Comparison of ENCODE assay signal across 1 cellular context in the genomic region with DNA sequence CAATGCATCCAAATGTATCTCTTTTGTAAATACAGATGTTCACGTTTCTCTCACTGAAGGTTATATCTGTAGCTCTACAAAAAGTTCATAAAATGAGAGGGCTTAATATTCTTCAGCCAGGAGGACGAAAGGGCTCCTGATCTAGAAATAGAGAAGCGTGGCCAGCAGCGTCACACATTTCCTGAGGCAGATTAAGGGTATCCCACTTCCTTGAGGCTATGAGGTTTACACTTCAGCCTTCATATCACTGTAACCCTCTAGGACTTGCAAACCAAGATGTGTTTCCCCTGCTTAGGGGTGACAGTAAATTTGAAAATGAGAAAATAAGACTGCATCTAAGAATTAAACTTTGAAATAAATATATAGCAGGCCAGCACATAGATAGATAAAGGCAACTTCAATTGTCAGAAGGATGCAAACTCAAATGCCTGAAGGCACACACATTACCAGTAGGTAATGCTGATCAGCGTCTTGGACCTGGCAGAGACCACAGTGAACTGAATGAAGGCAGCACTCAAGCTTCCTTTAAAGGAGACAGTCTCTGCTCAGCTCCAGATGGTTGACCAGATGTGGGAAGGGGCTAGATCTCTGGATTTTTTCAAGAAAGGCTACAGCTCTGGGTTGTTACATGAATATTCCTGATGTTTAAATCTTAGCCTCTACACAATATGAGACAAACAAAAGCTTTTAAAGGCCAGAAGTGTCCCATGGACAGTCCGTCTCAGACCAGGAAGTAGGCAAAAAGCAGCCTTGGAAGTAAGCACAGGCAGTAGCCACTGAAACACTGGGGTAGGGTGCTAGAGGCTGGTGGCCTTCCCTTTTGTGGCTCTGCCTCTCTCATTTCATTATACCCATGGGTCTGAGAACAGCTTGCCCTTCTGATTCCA.
TF ChIP-seq lines count a peak whose summit lies in the region.

No MANE protein-coding gene starts in this region.

TF ChIP-seq in GM23338, 12 proteins besides CTCF, POLR2A, EP300 and RAD21:
- TF ChIP-seq, protein P1, sequence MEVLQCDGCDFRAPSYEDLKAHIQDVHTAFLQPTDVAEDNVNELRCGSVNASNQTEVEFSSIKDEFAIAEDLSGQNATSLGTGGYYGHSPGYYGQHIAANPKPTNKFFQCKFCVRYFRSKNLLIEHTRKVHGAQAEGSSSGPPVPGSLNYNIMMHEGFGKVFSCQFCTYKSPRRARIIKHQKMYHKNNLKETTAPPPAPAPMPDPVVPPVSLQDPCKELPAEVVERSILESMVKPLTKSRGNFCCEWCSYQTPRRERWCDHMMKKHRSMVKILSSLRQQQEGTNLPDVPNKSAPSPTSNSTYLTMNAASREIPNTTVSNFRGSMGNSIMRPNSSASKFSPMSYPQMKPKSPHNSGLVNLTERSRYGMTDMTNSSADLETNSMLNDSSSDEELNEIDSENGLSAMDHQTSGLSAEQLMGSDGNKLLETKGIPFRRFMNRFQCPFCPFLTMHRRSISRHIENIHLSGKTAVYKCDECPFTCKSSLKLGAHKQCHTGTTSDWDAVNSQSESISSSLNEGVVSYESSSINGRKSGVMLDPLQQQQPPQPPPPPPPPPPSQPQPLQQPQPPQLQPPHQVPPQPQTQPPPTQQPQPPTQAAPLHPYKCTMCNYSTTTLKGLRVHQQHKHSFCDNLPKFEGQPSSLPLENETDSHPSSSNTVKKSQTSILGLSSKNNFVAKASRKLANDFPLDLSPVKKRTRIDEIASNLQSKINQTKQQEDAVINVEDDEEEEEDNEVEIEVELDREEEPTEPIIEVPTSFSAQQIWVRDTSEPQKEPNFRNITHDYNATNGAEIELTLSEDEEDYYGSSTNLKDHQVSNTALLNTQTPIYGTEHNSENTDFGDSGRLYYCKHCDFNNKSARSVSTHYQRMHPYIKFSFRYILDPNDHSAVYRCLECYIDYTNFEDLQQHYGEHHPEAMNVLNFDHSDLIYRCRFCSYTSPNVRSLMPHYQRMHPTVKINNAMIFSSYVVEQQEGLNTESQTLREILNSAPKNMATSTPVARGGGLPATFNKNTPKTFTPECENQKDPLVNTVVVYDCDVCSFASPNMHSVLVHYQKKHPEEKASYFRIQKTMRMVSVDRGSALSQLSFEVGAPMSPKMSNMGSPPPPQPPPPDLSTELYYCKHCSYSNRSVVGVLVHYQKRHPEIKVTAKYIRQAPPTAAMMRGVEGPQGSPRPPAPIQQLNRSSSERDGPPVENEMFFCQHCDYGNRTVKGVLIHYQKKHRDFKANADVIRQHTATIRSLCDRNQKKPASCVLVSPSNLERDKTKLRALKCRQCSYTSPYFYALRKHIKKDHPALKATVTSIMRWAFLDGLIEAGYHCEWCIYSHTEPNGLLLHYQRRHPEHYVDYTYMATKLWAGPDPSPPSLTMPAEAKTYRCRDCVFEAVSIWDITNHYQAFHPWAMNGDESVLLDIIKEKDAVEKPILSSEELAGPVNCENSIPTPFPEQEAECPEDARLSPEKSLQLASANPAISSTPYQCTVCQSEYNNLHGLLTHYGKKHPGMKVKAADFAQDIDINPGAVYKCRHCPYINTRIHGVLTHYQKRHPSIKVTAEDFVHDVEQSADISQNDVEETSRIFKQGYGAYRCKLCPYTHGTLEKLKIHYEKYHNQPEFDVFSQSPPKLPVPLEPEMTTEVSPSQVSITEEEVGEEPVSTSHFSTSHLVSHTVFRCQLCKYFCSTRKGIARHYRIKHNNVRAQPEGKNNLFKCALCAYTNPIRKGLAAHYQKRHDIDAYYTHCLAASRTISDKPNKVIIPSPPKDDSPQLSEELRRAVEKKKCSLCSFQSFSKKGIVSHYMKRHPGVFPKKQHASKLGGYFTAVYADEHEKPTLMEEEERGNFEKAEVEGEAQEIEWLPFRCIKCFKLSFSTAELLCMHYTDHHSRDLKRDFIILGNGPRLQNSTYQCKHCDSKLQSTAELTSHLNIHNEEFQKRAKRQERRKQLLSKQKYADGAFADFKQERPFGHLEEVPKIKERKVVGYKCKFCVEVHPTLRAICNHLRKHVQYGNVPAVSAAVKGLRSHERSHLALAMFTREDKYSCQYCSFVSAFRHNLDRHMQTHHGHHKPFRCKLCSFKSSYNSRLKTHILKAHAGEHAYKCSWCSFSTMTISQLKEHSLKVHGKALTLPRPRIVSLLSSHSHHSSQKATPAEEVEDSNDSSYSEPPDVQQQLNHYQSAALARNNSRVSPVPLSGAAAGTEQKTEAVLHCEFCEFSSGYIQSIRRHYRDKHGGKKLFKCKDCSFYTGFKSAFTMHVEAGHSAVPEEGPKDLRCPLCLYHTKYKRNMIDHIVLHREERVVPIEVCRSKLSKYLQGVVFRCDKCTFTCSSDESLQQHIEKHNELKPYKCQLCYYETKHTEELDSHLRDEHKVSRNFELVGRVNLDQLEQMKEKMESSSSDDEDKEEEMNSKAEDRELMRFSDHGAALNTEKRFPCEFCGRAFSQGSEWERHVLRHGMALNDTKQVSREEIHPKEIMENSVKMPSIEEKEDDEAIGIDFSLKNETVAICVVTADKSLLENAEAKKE (CRISPR knock-in tag; IDR thresholded peaks at IDR 0.05): no peak
- TF ChIP-seq STAT1 (IDR thresholded peaks at IDR 0.05; ENCODE audit: unreplicated experiment): no peak
- TF ChIP-seq EZH2 (IDR thresholded peaks at IDR 0.05; ENCODE audit: low read depth, unreplicated experiment): no peak
- no peak for TF ChIP-seq EZH2phosphoT487 (IDR thresholded peaks at IDR 0.05; ENCODE audit: unreplicated experiment)
- TF ChIP-seq, protein P2, sequence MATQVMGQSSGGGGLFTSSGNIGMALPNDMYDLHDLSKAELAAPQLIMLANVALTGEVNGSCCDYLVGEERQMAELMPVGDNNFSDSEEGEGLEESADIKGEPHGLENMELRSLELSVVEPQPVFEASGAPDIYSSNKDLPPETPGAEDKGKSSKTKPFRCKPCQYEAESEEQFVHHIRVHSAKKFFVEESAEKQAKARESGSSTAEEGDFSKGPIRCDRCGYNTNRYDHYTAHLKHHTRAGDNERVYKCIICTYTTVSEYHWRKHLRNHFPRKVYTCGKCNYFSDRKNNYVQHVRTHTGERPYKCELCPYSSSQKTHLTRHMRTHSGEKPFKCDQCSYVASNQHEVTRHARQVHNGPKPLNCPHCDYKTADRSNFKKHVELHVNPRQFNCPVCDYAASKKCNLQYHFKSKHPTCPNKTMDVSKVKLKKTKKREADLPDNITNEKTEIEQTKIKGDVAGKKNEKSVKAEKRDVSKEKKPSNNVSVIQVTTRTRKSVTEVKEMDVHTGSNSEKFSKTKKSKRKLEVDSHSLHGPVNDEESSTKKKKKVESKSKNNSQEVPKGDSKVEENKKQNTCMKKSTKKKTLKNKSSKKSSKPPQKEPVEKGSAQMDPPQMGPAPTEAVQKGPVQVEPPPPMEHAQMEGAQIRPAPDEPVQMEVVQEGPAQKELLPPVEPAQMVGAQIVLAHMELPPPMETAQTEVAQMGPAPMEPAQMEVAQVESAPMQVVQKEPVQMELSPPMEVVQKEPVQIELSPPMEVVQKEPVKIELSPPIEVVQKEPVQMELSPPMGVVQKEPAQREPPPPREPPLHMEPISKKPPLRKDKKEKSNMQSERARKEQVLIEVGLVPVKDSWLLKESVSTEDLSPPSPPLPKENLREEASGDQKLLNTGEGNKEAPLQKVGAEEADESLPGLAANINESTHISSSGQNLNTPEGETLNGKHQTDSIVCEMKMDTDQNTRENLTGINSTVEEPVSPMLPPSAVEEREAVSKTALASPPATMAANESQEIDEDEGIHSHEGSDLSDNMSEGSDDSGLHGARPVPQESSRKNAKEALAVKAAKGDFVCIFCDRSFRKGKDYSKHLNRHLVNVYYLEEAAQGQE (IDR thresholded peaks at IDR 0.05; ENCODE audit: unreplicated experiment): no peak
- no peak for TF ChIP-seq ZNF114 (CRISPR knock-in tag; IDR thresholded peaks at IDR 0.05)
- no peak for TF ChIP-seq POLR2AphosphoS5 (IDR thresholded peaks at IDR 0.05; ENCODE audit: low read depth)
- TF ChIP-seq CREB1 (CRISPR knock-in tag; IDR thresholded peaks at IDR 0.05; ENCODE audit: low read depth): no peak
- TF ChIP-seq, protein P3, sequence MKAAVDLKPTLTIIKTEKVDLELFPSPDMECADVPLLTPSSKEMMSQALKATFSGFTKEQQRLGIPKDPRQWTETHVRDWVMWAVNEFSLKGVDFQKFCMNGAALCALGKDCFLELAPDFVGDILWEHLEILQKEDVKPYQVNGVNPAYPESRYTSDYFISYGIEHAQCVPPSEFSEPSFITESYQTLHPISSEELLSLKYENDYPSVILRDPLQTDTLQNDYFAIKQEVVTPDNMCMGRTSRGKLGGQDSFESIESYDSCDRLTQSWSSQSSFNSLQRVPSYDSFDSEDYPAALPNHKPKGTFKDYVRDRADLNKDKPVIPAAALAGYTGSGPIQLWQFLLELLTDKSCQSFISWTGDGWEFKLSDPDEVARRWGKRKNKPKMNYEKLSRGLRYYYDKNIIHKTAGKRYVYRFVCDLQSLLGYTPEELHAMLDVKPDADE (IDR thresholded peaks at IDR 0.05): no peak
- no peak for TF ChIP-seq ZNF331 (CRISPR knock-in tag; IDR thresholded peaks at IDR 0.05; ENCODE audit: low read depth)
- no peak for TF ChIP-seq NANOG (IDR thresholded peaks at IDR 0.05; ENCODE audit: borderline replicate concordance)
- TF ChIP-seq JUNB (IDR thresholded peaks at IDR 0.05; ENCODE audit: unreplicated experiment): no peak
